ENCODE assay signal across 1 cellular context in the genomic region with DNA sequence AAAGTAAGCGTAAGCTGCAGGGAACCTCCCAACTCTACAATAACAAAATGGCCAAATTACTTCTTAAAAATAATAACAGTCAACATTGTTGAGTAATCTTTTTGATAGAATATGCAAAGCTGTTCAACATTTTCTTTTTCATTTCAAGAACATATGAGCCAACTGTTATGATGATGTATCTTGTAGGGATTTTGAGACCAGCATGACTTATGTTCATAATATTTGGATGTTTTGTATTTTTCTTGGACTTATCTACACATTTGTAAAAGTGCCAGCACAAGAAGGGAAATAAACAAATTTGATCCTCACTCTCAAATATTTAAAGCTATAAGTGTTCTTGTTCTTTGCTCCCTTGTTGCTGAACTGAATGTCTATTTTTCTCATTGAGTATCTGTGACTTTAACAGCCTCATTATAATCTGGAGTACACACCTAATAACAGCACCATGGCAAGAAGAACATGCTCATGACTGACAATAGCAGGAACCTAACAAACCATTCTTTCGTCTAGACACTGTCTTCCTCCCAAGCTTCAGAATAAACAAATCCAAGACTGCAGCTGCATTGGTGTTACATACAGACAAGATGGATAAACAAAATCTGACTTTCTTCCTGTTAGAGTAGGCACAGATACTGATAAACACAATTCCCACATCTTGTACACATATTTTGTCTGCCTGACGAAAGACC.
TF ChIP-seq lines count a peak whose summit lies in the region.

No MANE protein-coding gene starts in this region.

TF ChIP-seq in endothelial cell of umbilical vein, 7 proteins besides CTCF, POLR2A, EP300 and RAD21:
- no peak for TF ChIP-seq EZH2 (IDR thresholded peaks at IDR 0.05; ENCODE audit: borderline replicate concordance, low read depth, low read length, severe bottlenecking)
- TF ChIP-seq JUN (IDR thresholded peaks at IDR 0.05; ENCODE audit: borderline replicate concordance, insufficient read depth, insufficient read length, low read depth) = no peak
- no peak for TF ChIP-seq POLR2AphosphoS5 (IDR thresholded peaks at IDR 0.05; ENCODE audit: insufficient read depth, low read depth, low read length)
- no peak for TF ChIP-seq MYC (IDR thresholded peaks at IDR 0.05; ENCODE audit: low read depth, low read length)
- no peak for TF ChIP-seq FOS (IDR thresholded peaks at IDR 0.05; ENCODE audit: borderline replicate concordance, insufficient read depth, low read length)
- TF ChIP-seq GATA2 (IDR thresholded peaks at IDR 0.05; ENCODE audit: insufficient read depth, insufficient read length, low read depth, low read length) = no peak
- TF ChIP-seq, protein P1, sequence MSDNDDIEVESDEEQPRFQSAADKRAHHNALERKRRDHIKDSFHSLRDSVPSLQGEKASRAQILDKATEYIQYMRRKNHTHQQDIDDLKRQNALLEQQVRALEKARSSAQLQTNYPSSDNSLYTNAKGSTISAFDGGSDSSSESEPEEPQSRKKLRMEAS (IDR thresholded peaks at IDR 0.05; ENCODE audit: insufficient read depth, insufficient read length) = no peak
